In the genomic region with DNA sequence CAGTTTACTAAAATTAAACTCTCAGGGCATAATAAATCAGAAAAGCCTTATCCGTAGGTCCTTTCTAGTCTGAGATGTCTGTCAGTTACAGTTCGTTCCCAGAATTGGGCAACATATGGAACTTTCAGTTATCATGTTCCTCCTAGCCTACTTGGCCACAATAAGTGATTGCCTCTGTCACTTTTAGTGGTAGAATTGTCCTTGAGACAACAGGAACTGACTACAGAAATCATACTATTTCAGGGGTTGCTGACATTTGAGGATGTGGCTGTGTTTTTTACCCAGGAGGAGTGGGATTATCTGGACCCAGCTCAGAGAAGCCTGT, we compare ENCODE assay signal across 9 cellular contexts. TPM values are rescaled to one million over a fixed set of nuclear protein-coding genes. Genes with fewer than 3 reads are reported as not detected.
A peak's percentile ranks its signal among the peaks of the same experiment; 100 is the strongest.
DNase-seq lines count a peak whose midpoint lies in the region; ATAC-seq and TF ChIP-seq lines count a peak whose summit lies in the region.
"Had no signal": no experiment of that assay in that cellular context is flagged by ENCODE, and none has a peak within 500 bp of the region (broad histone marks: within the 10 kb centered on the region; RNA-seq: fewer than 3 reads in every experiment).

No MANE protein-coding gene starts in this region.

- POLR2A ChIA-PET in GM10248 (lab: Yijun Ruan, JAX): interaction anchor here (1.6 kb wide), 1 partner anchor 9 kb away, joined by 6 read pairs; no protein-coding TSS in a partner anchor

- DNase-seq in GM13976 (ENCODE audit: low spot score) (peak; percentile 11), Peyer's patch (no peak), epithelial cell of proximal tubule (ENCODE audit: low read depth) (no peak), psoas muscle (no peak), activated gamma-delta T cell (lab: John Stamatoyannopoulos, UW) (no peak), amygdala (lab: John Stamatoyannopoulos, UW) (no peak), GM20000 (ENCODE audit: low spot score) (no peak), GM10248 (ENCODE audit: extremely low spot score) (no peak)

- H3K27me3 ChIP-seq in Peyer's patch (no peaks in the 10 kb centered on the region), psoas muscle (ENCODE audit: insufficient read depth in 3 of 3, low read length in 2 of 3) (no peaks in the 10 kb centered on the region)

- WGBS in psoas muscle, 3 donors: 0 to 4% (median 0%) methylated on average over 2 of the region's 2 CpGs

- peaks cover 0 to 37% (median 9%) of the 10 kb centered on the region in 4 donors for H3K4me1 ChIP-seq in Peyer's patch
- H3K4me1 ChIP-seq in psoas muscle: peaks cover 39% of the 10 kb centered on the region

- in situ Hi-C loops in GM13976 (cut with MboI; ENCODE audit: low sequenced_read_pairs, unreplicated experiment): no loop called here

- peak overlapping the region; percentile 58 to 91 (median 76) for H3K4me3 ChIP-seq in Peyer's patch
- peak overlapping the region; percentile 63 for H3K4me3 ChIP-seq in epithelial cell of proximal tubule (ENCODE audit: low read depth, low read length)
- peak overlapping the region; percentile 81 for H3K4me3 ChIP-seq in psoas muscle

- peak overlapping the region in 3 of 4 donors; percentile 86 to 92 (median 89) for H3K27ac ChIP-seq in Peyer's patch
- H3K27ac ChIP-seq in psoas muscle: peak overlapping the region; percentile 88

- intact Hi-C loops in psoas muscle (cut with DNase I): loop anchor here in 1 of 2 donors (2.0 to 10.0 kb wide), 3 partner anchors 133 to 1295 kb away; a partner anchor contains a TSS

- H3K36me3 ChIP-seq in Peyer's patch: peaks cover 0 to 46% (median 3%) of the 10 kb centered on the region in 3 donors
- H3K36me3 ChIP-seq in psoas muscle (ENCODE audit: insufficient read depth in 1 of 2, low read depth in 1 of 2): peaks cover 26 to 48% of the 10 kb centered on the region in 2 donors

- TF ChIP-seq CTCF in GM13976 (IDR thresholded peaks at IDR 0.05; ENCODE audit: borderline replicate concordance, control extremely low read depth, extremely low read depth, insufficient read depth, missing control alignments) (no peak), Peyer's patch (IDR thresholded peaks at IDR 0.05) (no peak), epithelial cell of proximal tubule (conservative IDR thresholded peaks at IDR 0.05; ENCODE audit: low read depth, low read length) (no peak), psoas muscle (IDR thresholded peaks at IDR 0.05) (no peak), GM20000 (IDR thresholded peaks at IDR 0.05; ENCODE audit: extremely low read depth, missing control alignments) (no peak), GM10248 (IDR thresholded peaks at IDR 0.05; ENCODE audit: control extremely low read depth, extremely low read depth, low read depth, missing control alignments) (no peak)

- CTCF ChIA-PET in GM10248 (lab: Yijun Ruan, JAX): interaction anchor here (1.1 to 2.0 kb wide), 3 partner anchors 11 to 59 kb away, joined by 4 to 8 read pairs (median 5); no protein-coding TSS in a partner anchor

- peak in 2 of 4 donors; percentile 46 to 73 for ATAC-seq in psoas muscle

- H3K9me3 ChIP-seq in Peyer's patch (peaks cover 0 to 9% (median 0%) of the 10 kb centered on the region in 4 donors), psoas muscle (peaks cover 6% of the 10 kb centered on the region)

- TF ChIP-seq POLR2A in Peyer's patch (IDR thresholded peaks at IDR 0.05): no peak

RNA-seq across cellular contexts. Expression of a gene that starts 1.0 kb away (rescaled TPM):
- total RNA-seq in Peyer's patch (10 to 100 TPM; 22.8 to 33.0 (median 25.7) TPM), epithelial cell of proximal tubule (6.0 and 8.2 TPM in 2 replicates), psoas muscle (10 to 100 TPM in 3 of 4 donors, 1 to 10 TPM in 1; 7.8 to 31.3 (median 12.2) TPM)
- polyA plus RNA-seq in psoas muscle: 10 to 100 TPM in 1 of 3 donors, 1 to 10 TPM in 2; 6.1 to 13.2 (median 7.4) TPM

RNA-seq across cellular contexts. Expression of a gene that starts 1.2 kb away (rescaled TPM):
- total RNA-seq in Peyer's patch: 10 to 100 TPM in 1 of 4 donors, 1 to 10 TPM in 3; 5.3 to 10.7 (median 8.9) TPM
- 10.2 and 15.5 TPM in 2 replicates for total RNA-seq in epithelial cell of proximal tubule
- 10 to 100 TPM; 11.0 to 15.2 (median 12.0) TPM for total RNA-seq in psoas muscle
- polyA plus RNA-seq in psoas muscle: 10 to 100 TPM in 2 of 3 donors, 1 to 10 TPM in 1; 8.6 to 19.9 (median 14.1) TPM

RNA-seq across cellular contexts. Expression of a gene that starts 14.8 kb away (rescaled TPM):
- total RNA-seq in Peyer's patch: 1 to 10 TPM in 1 of 4 donors, not detected in 3; 1.2 TPM
- 0.07 TPM in 1 of 2 replicates, not detected in the other for total RNA-seq in epithelial cell of proximal tubule
- total RNA-seq in psoas muscle: under 1 TPM; 0.15 to 0.71 (median 0.25) TPM
- polyA plus RNA-seq in psoas muscle: under 1 TPM; 0.08 to 0.31 (median 0.08) TPM

RNA-seq across cellular contexts. Expression of a gene that starts 36.0 kb away (rescaled TPM):
- total RNA-seq in Peyer's patch: over 10,000 TPM in 2 of 4 donors, 1,000 to 10,000 TPM in 1, 100 to 1,000 TPM in 1; 852 to 11,538 (median 10,067) TPM
- not detected in 2 replicates for total RNA-seq in epithelial cell of proximal tubule
- under 1 TPM in 2 of 4 donors, not detected in 2; 0.26 to 0.82 TPM for total RNA-seq in psoas muscle
- polyA plus RNA-seq in psoas muscle: 1 to 10 TPM in 1 of 3 donors, under 1 TPM in 2; 0.30 to 4.3 (median 0.48) TPM
- total RNA-seq: LHCN-M2 had no signal
